8 cellular contexts compared by ENCODE assay signal in genomic region chrX:48890296-48890925, GRCh38. TPM values are rescaled to one million over a fixed set of nuclear protein-coding genes. Genes with fewer than 3 reads are reported as not detected.
DNase-seq lines count a peak whose midpoint lies in the region; ATAC-seq, FAIRE-seq and TF ChIP-seq lines count a peak whose summit lies in the region.

No MANE protein-coding gene starts in this region.

- intact Hi-C loops in HCT116 (cut with micrococcal nuclease) = loop anchor here (10.0 kb wide), 1 partner anchor 86 kb away; the partner anchor contains the start of gene HDAC6
- intact Hi-C loops in K562 (cut with micrococcal nuclease) = no loop called here
- intact Hi-C loops in mucosa of descending colon (cut with DNase I, micrococcal nuclease) = no loop called here

- TF ChIP-seq RAD21 in HCT116 (IDR thresholded peaks at IDR 0.05; ENCODE audit: low read depth) (no peak), K562 (CRISPR knock-in tag; conservative IDR thresholded peaks at IDR 0.05 in 1 of 2, IDR thresholded peaks at IDR 0.05 in 1 of 2) (no peak)

- H3K9me2 ChIP-seq in HCT116 (ENCODE audit: insufficient read depth) = no peaks in the 10 kb centered on the region

- H3K4me2 ChIP-seq in HCT116 (ENCODE audit: low read length) (0 out of 2 replicates have a peak overlapping the region, but pooled peaks have one; percentile 81), K562 (ENCODE audit: insufficient read depth, low read length) (peak overlapping the region; percentile 90)

- no peaks in the 10 kb centered on the region for H3K9me1 ChIP-seq in K562 (ENCODE audit: control insufficient read depth, insufficient read depth, low read length)

- no peak for TF ChIP-seq EP300 in K562 (IDR thresholded peaks at IDR 0.05; ENCODE audit: low read length)

- no peak overlapping the region for H3K27ac ChIP-seq in ACC112 (ENCODE audit: low read depth, low read length)
- no peak overlapping the region for H3K27ac ChIP-seq in HCT116 (ENCODE audit: low read depth, low read length)
- H3K27ac ChIP-seq in K562 (ENCODE audit: extremely low read depth, low read depth, low read length) = peak overlapping the region; percentile 55; the same call in 1 of the 3 replicates

- RAD21 ChIA-PET in HCT116 (lab: Charles Lee; ENCODE audit: low non-redundant PET in 1 of 2, low total read pairs in 2 of 2, uncharacterized antibody in 2 of 2, unreplicated experiment in 2 of 2) = no interaction called here

- FAIRE-seq in K562 (lab: Jason Lieb, UNC) = peak; percentile 67

- in situ Hi-C loops in K562 (cut with MboI) = no loop called here
- in situ Hi-C loops in ACHN (cut with HindIII; ENCODE audit: low pct_ligation_motif_present, low pct_unique_long_range_greater_than_20kb, low sequenced_read_pairs) = no loop called here

- TF ChIP-seq POLR2A in HCT116 (IDR thresholded peaks at IDR 0.05; ENCODE audit: borderline replicate concordance, extremely low read depth, insufficient read depth, insufficient read length) (no peak), K562 (conservative IDR thresholded peaks at IDR 0.05) (0 out of 2 replicates have a peak, but pooled peaks have one; percentile 4)

- TF ChIP-seq CTCF in HCT116 (IDR thresholded peaks at IDR 0.05 in 2 of 3, conservative IDR thresholded peaks at IDR 0.05 in 1 of 3; ENCODE audit: borderline replicate concordance in 1 of 3, insufficient read depth in 1 of 3, low read depth in 2 of 3, low read length in 2 of 3) (no peak), K562 (IDR thresholded peaks at IDR 0.05 in 2 of 3, conservative IDR thresholded peaks at IDR 0.05 in 1 of 3; ENCODE audit: insufficient read depth in 2 of 3, low read depth in 1 of 3, low read length in 3 of 3) (no peak), mucosa of descending colon (IDR thresholded peaks at IDR 0.05) (no peak)

- DNase-seq in HCT116 (ENCODE audit: low read depth, low spot score) (no peak), K562 (ENCODE audit: extremely low read depth in 1 of 4, low spot score in 3 of 4) (peak in 1 of 4 experiments; percentile 26), mucosa of descending colon (no peak), ACHN (no peak), RPMI8226 (no peak), Kasumi-1 (lab: John Stamatoyannopoulos, UW) (no peak), NK-92 (lab: John Stamatoyannopoulos, UW; ENCODE audit: unreplicated experiment) (no peak)

- H3K27me3 ChIP-seq in ACC112 (ENCODE audit: insufficient read depth, low read length) (no peaks in the 10 kb centered on the region), HCT116 (ENCODE audit: insufficient read depth, low read length) (no peaks in the 10 kb centered on the region), K562 (ENCODE audit: control insufficient read depth in 2 of 2, insufficient read depth in 2 of 2, low read length in 2 of 2) (no peaks in the 10 kb centered on the region)

- no peak for ATAC-seq in HCT116
- peak; percentile 6 for ATAC-seq in K562
- ATAC-seq in mucosa of descending colon = peak; percentile 1

- POLR2A ChIA-PET in HCT116 (lab: Charles Lee) = no interaction called here
- POLR2A ChIA-PET in K562 (lab: Yijun Ruan, JAX) = interaction anchor here (0.6 to 2.0 kb wide), 2 partner anchors 15 to 105 kb away, joined by 3 to 6 read pairs; no protein-coding TSS in a partner anchor

- H3K4me1 ChIP-seq in ACC112 (ENCODE audit: control insufficient read depth, insufficient read depth, low read length, unreplicated experiment) (peaks cover 3% of the 10 kb centered on the region), HCT116 (ENCODE audit: control insufficient read depth in 1 of 2, insufficient read depth in 2 of 2, low read length in 2 of 2) (peaks cover 3 to 14% of the 10 kb centered on the region in 2 experiments; a peak in 3 of 4 replicates), K562 (replicated peaks in 1 of 2; ENCODE audit: control insufficient read depth in 2 of 2, insufficient read depth in 2 of 2, low read length in 2 of 2) (peaks cover 6 to 28% of the 10 kb centered on the region in 2 experiments; a peak in 4 of 5 replicates), mucosa of descending colon (ENCODE audit: low read depth) (no peaks in the 10 kb centered on the region)

- H2AFZ ChIP-seq in ACC112 (ENCODE audit: low read length, unreplicated experiment) = peak overlapping the region; percentile 6
- no peak overlapping the region for H2AFZ ChIP-seq in HCT116 (ENCODE audit: low read depth, low read length, poor library complexity, severe bottlenecking)
- peak overlapping the region; percentile 74 for H2AFZ ChIP-seq in K562 (ENCODE audit: low read depth, low read length)

- BruUV-seq in HCT116 (replicated peaks; lab: Mats Ljungman, UMichigan) (no TSS peak), K562 (replicated peaks; lab: Mats Ljungman, UMichigan) (no TSS peak)

- H3K4me3 ChIP-seq in ACC112 (ENCODE audit: low read depth, low read length) (peak overlapping the region; percentile 84), HCT116 (replicated peaks in 1 of 2; ENCODE audit: low read depth in 1 of 2, low read length in 2 of 2) (no peak overlapping the region), K562 (peak overlapping the region; percentile 61), mucosa of descending colon (no peak overlapping the region)

- H3K9ac ChIP-seq in HCT116 (ENCODE audit: low read length) (no peak overlapping the region), K562 (ENCODE audit: insufficient read depth in 1 of 2, low read depth in 2 of 2, low read length in 2 of 2) (peak overlapping the region; percentile 53 to 85)

- H3K36me3 ChIP-seq in ACC112 (ENCODE audit: insufficient read depth, low read length) (no peaks in the 10 kb centered on the region), HCT116 (ENCODE audit: control insufficient read depth in 1 of 2, insufficient read depth in 2 of 2, low read length in 2 of 2) (peaks cover 0 to 7% of the 10 kb centered on the region in 2 experiments; a peak in 1 of 4 replicates), K562 (ENCODE audit: control insufficient read depth, insufficient read depth, low read length) (peaks cover 27% of the 10 kb centered on the region; the same call in 2 of the 3 replicates), mucosa of descending colon (ENCODE audit: low read depth) (no peaks in the 10 kb centered on the region)

- H3K79me2 ChIP-seq in ACC112 (ENCODE audit: control insufficient read depth, insufficient read depth, low read length, unreplicated experiment) (peaks cover 4% of the 10 kb centered on the region), HCT116 (ENCODE audit: insufficient read depth, low read length) (peaks cover 6% of the 10 kb centered on the region), K562 (ENCODE audit: control insufficient read depth, insufficient read depth, low read length) (peaks cover 13% of the 10 kb centered on the region)

- H4K20me1 ChIP-seq in HCT116 (ENCODE audit: insufficient read depth) (no peaks in the 10 kb centered on the region), K562 (replicated peaks; ENCODE audit: control insufficient read depth, insufficient read depth, low read length) (0 out of 2 replicates have a peak, but pooled peaks cover 6% of the 10 kb centered on the region)

- H3K9me3 ChIP-seq in HCT116 (ENCODE audit: control insufficient read depth in 1 of 2, insufficient read depth in 1 of 2, low read depth in 1 of 2, low read length in 2 of 2) (no peaks in the 10 kb centered on the region), K562 (replicated peaks; ENCODE audit: control insufficient read depth, insufficient read depth, low read depth, low read length) (no peaks in the 10 kb centered on the region), mucosa of descending colon (no peaks in the 10 kb centered on the region)

- CTCF ChIA-PET in HCT116 (lab: Charles Lee) = no interaction called here
- CTCF ChIA-PET in K562 (lab: Yijun Ruan, JAX; ENCODE audit: low intra/inter-chr PET ratio) = no interaction called here

- WGBS in K562 (ENCODE audit: insufficient coverage, low coverage, missing lambda C conversion rate) = 19% methylated on average over 13 of the region's 15 CpGs

RNA-seq across cellular contexts. Expression of gene TIMM17B, which starts 7.2 kb away (rescaled TPM):
- 41.7 TPM for total RNA-seq in HCT116 (2021; ENCODE audit: unreplicated experiment)
- polyA plus RNA-seq in HCT116 (2012) = 38.6 and 44.5 TPM in 2 replicates
- total RNA-seq in K562 (2011; cell fraction: chromatin; rRNA removed; ENCODE audit: low replicate concordance) = 26.5 and 78.9 TPM in 2 replicates
- 91.7 and 100 TPM in 2 replicates for total RNA-seq in K562 (2011; cell fraction: nucleolus; rRNA removed)
- 70.7 and 84.2 TPM in 2 replicates for total RNA-seq in K562 (2011; cell fraction: nucleoplasm; rRNA removed)
- 122 and 171 TPM in 2 replicates for total RNA-seq in K562 (2014; rRNA removed)
- total RNA-seq in K562 (2014; rRNA removed; fragmentation: Illumina TruSeq; extraction: Trizol) = 45.7 and 66.0 TPM in 2 replicates
- 94.8 and 95.4 TPM in 2 replicates for total RNA-seq in K562 (2015; rRNA removed; fragmentation: Illumina TruSeq; extraction: Trizol)
- total RNA-seq in K562 (2021) = 156 and 158 TPM in 2 replicates
- 115 and 134 TPM in 2 replicates for polyA plus RNA-seq in K562 (2011; rRNA removed)
- 212 and 458 TPM in 2 replicates for polyA plus RNA-seq in K562 (2011; cell fraction: cytosol; rRNA removed)
- polyA plus RNA-seq in K562 (2011; cell fraction: nucleus; rRNA removed) = 115 and 134 TPM in 2 replicates
- polyA plus RNA-seq in K562 (2012) = 154 and 205 TPM in 2 replicates
- polyA plus RNA-seq in K562 (2014; fragmentation: Illumina TruSeq; extraction: Trizol) = 140 and 176 TPM in 2 replicates
- 10 to 100 TPM in 1 of 2 experiments, 1 to 10 TPM in 1; 9.9 to 69.0 TPM for polyA plus RNA-seq in K562 (2014; fragmentation: Nextera tagmentation; extraction: Ambion mirVana)
- polyA plus RNA-seq in K562 (2014; rRNA removed) = 176 and 184 TPM in 2 replicates
- 23.1 and 34.0 TPM in 2 replicates for polyA minus RNA-seq in K562 (2011; rRNA and poly(A)+ RNA removed)
- polyA minus RNA-seq in K562 (2011; cell fraction: cytosol; rRNA and poly(A)+ RNA removed) = 48.4 and 49.6 TPM in 2 replicates
- 19.5 and 26.3 TPM in 2 replicates for polyA minus RNA-seq in K562 (2011; cell fraction: nucleus; rRNA and poly(A)+ RNA removed)
- 10 to 100 TPM; 43.4 to 49.0 (median 46.0) TPM for total RNA-seq in mucosa of descending colon

RNA-seq across cellular contexts. Expression of gene PQBP1, which starts 7.3 kb away (rescaled TPM):
- total RNA-seq in HCT116 (2021; ENCODE audit: unreplicated experiment) (67.1 TPM), K562 (2014; rRNA removed) (255 and 262 TPM in 2 replicates), K562 (2014; rRNA removed; fragmentation: Illumina TruSeq; extraction: Trizol) (64.7 and 75.4 TPM in 2 replicates), K562 (2015; rRNA removed; fragmentation: Illumina TruSeq; extraction: Trizol) (112 and 113 TPM in 2 replicates), K562 (2021) (182 and 197 TPM in 2 replicates), mucosa of descending colon (10 to 100 TPM; 55.5 to 88.8 (median 69.6) TPM)
- polyA plus RNA-seq in HCT116 (2012) = 87.3 and 112 TPM in 2 replicates
- total RNA-seq in K562 (2011; cell fraction: chromatin; rRNA removed; ENCODE audit: low replicate concordance) = 76.7 and 135 TPM in 2 replicates
- 111 and 112 TPM in 2 replicates for total RNA-seq in K562 (2011; cell fraction: nucleolus; rRNA removed)
- 85.1 and 93.2 TPM in 2 replicates for total RNA-seq in K562 (2011; cell fraction: nucleoplasm; rRNA removed)
- polyA plus RNA-seq in K562 (2011; rRNA removed) (72.8 and 81.5 TPM in 2 replicates), K562 (2014; fragmentation: Illumina TruSeq; extraction: Trizol) (227 and 228 TPM in 2 replicates), K562 (2014; fragmentation: Nextera tagmentation; extraction: Ambion mirVana) (10 to 100 TPM; 41.3 to 77.0 TPM), K562 (2014; rRNA removed) (172 and 186 TPM in 2 replicates)
- 93.1 and 155 TPM in 2 replicates for polyA plus RNA-seq in K562 (2011; cell fraction: cytosol; rRNA removed)
- polyA plus RNA-seq in K562 (2011; cell fraction: nucleus; rRNA removed) = 195 and 239 TPM in 2 replicates
- polyA plus RNA-seq in K562 (2012) = 178 and 226 TPM in 2 replicates
- polyA minus RNA-seq in K562 (2011; rRNA and poly(A)+ RNA removed) = 50.6 and 77.1 TPM in 2 replicates
- 89.3 and 96.8 TPM in 2 replicates for polyA minus RNA-seq in K562 (2011; cell fraction: cytosol; rRNA and poly(A)+ RNA removed)
- 30.7 and 37.7 TPM in 2 replicates for polyA minus RNA-seq in K562 (2011; cell fraction: nucleus; rRNA and poly(A)+ RNA removed)

RNA-seq across cellular contexts. Expression of gene SLC35A2, which starts 21.0 kb away (rescaled TPM):
- total RNA-seq in HCT116 (2021; ENCODE audit: unreplicated experiment) (35.0 TPM), K562 (2014; rRNA removed) (18.0 and 22.3 TPM in 2 replicates), K562 (2014; rRNA removed; fragmentation: Illumina TruSeq; extraction: Trizol) (19.6 and 19.8 TPM in 2 replicates), K562 (2015; rRNA removed; fragmentation: Illumina TruSeq; extraction: Trizol) (19.2 and 20.0 TPM in 2 replicates), K562 (2021) (32.3 and 38.9 TPM in 2 replicates), mucosa of descending colon (10 to 100 TPM; 26.4 to 62.1 (median 52.2) TPM)
- 29.2 and 34.0 TPM in 2 replicates for polyA plus RNA-seq in HCT116 (2012)
- 43.4 and 77.8 TPM in 2 replicates for total RNA-seq in K562 (2011; cell fraction: chromatin; rRNA removed; ENCODE audit: low replicate concordance)
- 85.0 and 85.7 TPM in 2 replicates for total RNA-seq in K562 (2011; cell fraction: nucleolus; rRNA removed)
- total RNA-seq in K562 (2011; cell fraction: nucleoplasm; rRNA removed) = 78.3 and 79.2 TPM in 2 replicates
- polyA plus RNA-seq in K562 (2011; rRNA removed) (37.4 and 59.3 TPM in 2 replicates), K562 (2014; fragmentation: Illumina TruSeq; extraction: Trizol) (37.6 and 42.6 TPM in 2 replicates), K562 (2014; fragmentation: Nextera tagmentation; extraction: Ambion mirVana) (1 to 10 TPM; 3.3 to 5.2 TPM), K562 (2014; rRNA removed) (32.3 and 36.5 TPM in 2 replicates)
- polyA plus RNA-seq in K562 (2011; cell fraction: cytosol; rRNA removed) = 99.1 and 114 TPM in 2 replicates
- polyA plus RNA-seq in K562 (2011; cell fraction: nucleus; rRNA removed) = 79.9 and 86.5 TPM in 2 replicates
- polyA plus RNA-seq in K562 (2012) = 27.7 and 32.6 TPM in 2 replicates
- 32.1 and 45.8 TPM in 2 replicates for polyA minus RNA-seq in K562 (2011; rRNA and poly(A)+ RNA removed)
- polyA minus RNA-seq in K562 (2011; cell fraction: cytosol; rRNA and poly(A)+ RNA removed) = 25.4 and 31.9 TPM in 2 replicates
- polyA minus RNA-seq in K562 (2011; cell fraction: nucleus; rRNA and poly(A)+ RNA removed) = 12.7 and 17.7 TPM in 2 replicates

RNA-seq across cellular contexts. Expression of gene PIM2, which starts 28.4 kb away (rescaled TPM):
- total RNA-seq in HCT116 (2021; ENCODE audit: unreplicated experiment) (15.6 TPM), K562 (2014; rRNA removed) (110 and 140 TPM in 2 replicates), K562 (2014; rRNA removed; fragmentation: Illumina TruSeq; extraction: Trizol) (101 and 103 TPM in 2 replicates), K562 (2015; rRNA removed; fragmentation: Illumina TruSeq; extraction: Trizol) (104 and 108 TPM in 2 replicates), K562 (2021) (138 and 147 TPM in 2 replicates), mucosa of descending colon (10 to 100 TPM; 10.5 to 30.0 (median 20.5) TPM)
- polyA plus RNA-seq in HCT116 (2012) = 11.0 and 12.4 TPM in 2 replicates
- 237 and 416 TPM in 2 replicates for total RNA-seq in K562 (2011; cell fraction: chromatin; rRNA removed; ENCODE audit: low replicate concordance)
- 275 and 304 TPM in 2 replicates for total RNA-seq in K562 (2011; cell fraction: nucleolus; rRNA removed)
- total RNA-seq in K562 (2011; cell fraction: nucleoplasm; rRNA removed) = 289 and 300 TPM in 2 replicates
- polyA plus RNA-seq in K562 (2011; rRNA removed) (161 and 197 TPM in 2 replicates), K562 (2014; fragmentation: Illumina TruSeq; extraction: Trizol) (187 and 191 TPM in 2 replicates), K562 (2014; fragmentation: Nextera tagmentation; extraction: Ambion mirVana) (10 to 100 TPM; 67.6 to 91.4 TPM), K562 (2014; rRNA removed) (101 and 102 TPM in 2 replicates)
- polyA plus RNA-seq in K562 (2011; cell fraction: cytosol; rRNA removed) = 177 and 205 TPM in 2 replicates
- polyA plus RNA-seq in K562 (2011; cell fraction: nucleus; rRNA removed) = 230 and 303 TPM in 2 replicates
- 122 and 192 TPM in 2 replicates for polyA plus RNA-seq in K562 (2012)
- 101 and 109 TPM in 2 replicates for polyA minus RNA-seq in K562 (2011; rRNA and poly(A)+ RNA removed)
- polyA minus RNA-seq in K562 (2011; cell fraction: cytosol; rRNA and poly(A)+ RNA removed) = 72.5 and 90.1 TPM in 2 replicates
- 79.4 and 90.6 TPM in 2 replicates for polyA minus RNA-seq in K562 (2011; cell fraction: nucleus; rRNA and poly(A)+ RNA removed)

RNA-seq across cellular contexts. Expression of gene PCSK1N, which starts 55.0 kb away (rescaled TPM):
- total RNA-seq in HCT116 (2021; ENCODE audit: unreplicated experiment) (0.22 TPM), K562 (2014; rRNA removed) (0.54 and 0.61 TPM in 2 replicates), K562 (2014; rRNA removed; fragmentation: Illumina TruSeq; extraction: Trizol) (not detected in 2 replicates), K562 (2015; rRNA removed; fragmentation: Illumina TruSeq; extraction: Trizol) (not detected in 2 replicates), K562 (2021) (0.36 and 0.55 TPM in 2 replicates), mucosa of descending colon (10 to 100 TPM; 11.1 to 19.7 (median 13.8) TPM)
- 0.21 and 0.42 TPM in 2 replicates for polyA plus RNA-seq in HCT116 (2012)
- total RNA-seq in K562 (2011; cell fraction: chromatin; rRNA removed; ENCODE audit: low replicate concordance) = not detected in 2 replicates
- total RNA-seq in K562 (2011; cell fraction: nucleolus; rRNA removed) = not detected in 2 replicates
- total RNA-seq in K562 (2011; cell fraction: nucleoplasm; rRNA removed) = not detected in 2 replicates
- polyA plus RNA-seq in K562 (2011; rRNA removed) (0.16 TPM in 1 of 2 replicates, not detected in the other), K562 (2014; fragmentation: Illumina TruSeq; extraction: Trizol) (not detected in 2 replicates), K562 (2014; fragmentation: Nextera tagmentation; extraction: Ambion mirVana) (not detected), K562 (2014; rRNA removed) (0.07 and 0.85 TPM in 2 replicates)
- 0.04 and 0.39 TPM in 2 replicates for polyA plus RNA-seq in K562 (2011; cell fraction: cytosol; rRNA removed)
- 0.63 TPM in 1 of 2 replicates, not detected in the other for polyA plus RNA-seq in K562 (2011; cell fraction: nucleus; rRNA removed)
- polyA plus RNA-seq in K562 (2012) = 0.29 and 0.40 TPM in 2 replicates
- polyA minus RNA-seq in K562 (2011; rRNA and poly(A)+ RNA removed) = 1.2 TPM in 1 of 2 replicates, not detected in the other
- not detected in 2 replicates for polyA minus RNA-seq in K562 (2011; cell fraction: cytosol; rRNA and poly(A)+ RNA removed)
- polyA minus RNA-seq in K562 (2011; cell fraction: nucleus; rRNA and poly(A)+ RNA removed) = not detected in 2 replicates

Comparison
In these comparisons a context has a peak if more than half of its experiments do, and no peak if none do; other contexts are left out.
1. H3K4me3 ChIP-seq: peak in ACC112 (single experiment) and K562 (single experiment); none in HCT116 (0 of 2) and mucosa of descending colon (single experiment).